Comparison of ENCODE assay signal across 26 cellular contexts in genomic region chr1:232503497-232503896, GRCh38.
"Had no signal": no experiment of that assay in that cellular context is flagged by ENCODE, and none has a peak within 500 bp of the region (broad histone marks: within the 10 kb centered on the region; RNA-seq: fewer than 3 reads in every experiment).

No MANE protein-coding gene starts in this region.

- FAIRE-seq: TTC549 had no signal

- DNase-seq: activated B cell treated with CpG ODN at 0.5 μM for 24 hours; activated CD4-positive, alpha-beta memory T cell treated with anti-CD3 and anti-CD28 coated beads for 36 hours; activated CD4-positive, alpha-beta T cell treated with anti-CD3 and anti-CD28 coated beads for 4 hours; activated CD4-positive, alpha-beta T cell treated with anti-CD3 and anti-CD28 coated beads, Interleukin-2, amount 10 ng/mL, durations not matched to agents 24 days and 14 days; activated CD4-positive, alpha-beta T cell treated with anti-CD3 and anti-CD28 coated beads, Interleukin-2, amount 50 U/mL, for 1 hour; activated CD4-positive, alpha-beta T cell treated with anti-CD3 and anti-CD28 coated beads, Interleukin-2, amount 50 U/mL, for 4 hours; activated CD4-positive, CD25-positive, alpha-beta regulatory T cell treated with anti-CD3 and anti-CD28 coated beads, Interleukin-2, amount 50 U/mL, for 72 hours; activated CD8-positive, alpha-beta memory T cell treated with anti-CD3 and anti-CD28 coated beads, Interleukin-2, amount 50 U/mL, for 4 hours; activated CD8-positive, alpha-beta T cell treated with anti-CD3 and anti-CD28 coated beads for 36 hours; activated effector memory CD4-positive, alpha-beta T cell treated with anti-CD3 and anti-CD28 coated beads, Interleukin-2, amount 50 U/mL, for 16 hours; activated gamma-delta T cell treated with Interleukin-2 at 50 U/mL for 16 hours; activated naive CD4-positive, alpha-beta T cell; activated naive CD4-positive, alpha-beta T cell treated with anti-CD3 and anti-CD28 coated beads for 36 hours; activated naive CD4-positive, alpha-beta T cell treated with anti-CD3 and anti-CD28 coated beads, Interleukin-2, amount 50 U/mL, for 16 hours; activated naive CD8-positive, alpha-beta T cell treated with anti-CD3 and anti-CD28 coated beads for 36 hours; activated T-cell treated with anti-CD3 and anti-CD28 coated beads for 4 hours; activated T-cell treated with anti-CD3 and anti-CD28 coated beads, Interleukin-2, amount 50 U/mL, for 1 hour; activated T-cell treated with anti-CD3 and anti-CD28 coated beads, Interleukin-2, amount 50 U/mL, for 4 hours; activated T-cell treated with anti-CD3 and anti-CD28 coated beads, Interleukin-2, amount 50 U/mL, for 72 hours; adrenal gland; amniotic stem cell; caudate nucleus; cerebellar nuclear complex; colonic mucosa; T-helper 9 cell had no signal
